Comparison of ENCODE assay signal across 15 cellular contexts in the genomic region with DNA sequence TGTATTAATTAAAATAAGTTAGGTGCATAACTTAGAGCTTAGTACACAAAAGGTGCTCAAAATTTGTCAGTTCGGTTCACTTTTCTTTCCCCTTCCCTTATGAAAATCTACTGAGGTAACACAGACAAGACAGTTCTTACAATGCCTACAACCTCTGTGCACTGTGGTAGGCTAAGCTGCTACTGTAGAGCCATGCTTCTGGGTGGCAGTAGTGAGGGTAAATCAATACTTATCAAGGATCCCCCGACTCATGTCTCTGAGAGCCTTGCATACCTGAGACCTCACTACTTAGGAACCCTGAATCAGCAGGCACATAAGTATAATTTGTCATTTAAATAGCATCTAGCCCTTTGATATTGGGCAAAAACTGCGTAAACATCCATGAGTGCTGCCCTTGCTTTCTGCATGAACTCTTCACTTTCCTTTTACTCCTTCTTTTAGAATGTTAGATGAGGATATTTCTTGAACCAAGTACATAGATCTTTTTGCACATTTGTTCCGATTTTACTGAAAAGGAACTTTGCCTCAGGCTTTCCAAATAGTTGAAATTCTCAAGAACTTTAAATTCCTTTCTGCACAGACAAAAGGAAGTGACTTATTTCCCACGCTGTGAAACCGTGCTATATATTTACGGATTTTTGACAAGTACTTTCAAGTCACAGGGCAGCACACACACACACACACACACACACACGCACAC.
DNase-seq lines count a peak whose midpoint lies in the region; ATAC-seq and TF ChIP-seq lines count a peak whose summit lies in the region.
"Had no signal": no experiment of that assay in that cellular context is flagged by ENCODE, and none has a peak within 500 bp of the region (broad histone marks: within the 10 kb centered on the region; RNA-seq: fewer than 3 reads in every experiment).

No MANE protein-coding gene starts in this region.

- H4K12ac ChIP-seq in trophoblast cell (ENCODE audit: low read depth, low read length): no peak overlapping the region

- no peak overlapping the region for H3K9ac ChIP-seq in trophoblast cell (ENCODE audit: low read length)

- CTCF ChIA-PET in CD4-positive, alpha-beta memory T cell (lab: Charles Lee; ENCODE audit: partially characterized antibody): interaction anchor here (0.8 kb wide), 1 partner anchor 19 kb away, joined by 3 read pairs; no protein-coding TSS in a partner anchor

- peak overlapping the region; percentile 26 for H3K27ac ChIP-seq in trophoblast cell (ENCODE audit: low read depth, low read length)
- H3K27ac ChIP-seq in CD4-positive, alpha-beta memory T cell (ENCODE audit: low read depth, low read length): no peak overlapping the region
- H3K27ac ChIP-seq: C4-2B, VCaP had no signal

- H3K36me3 ChIP-seq in trophoblast cell (ENCODE audit: control insufficient read depth in 1 of 2, insufficient read depth in 2 of 2, low read length in 2 of 2): no peaks in the 10 kb centered on the region
- H3K36me3 ChIP-seq in CD4-positive, alpha-beta memory T cell (ENCODE audit: insufficient read depth, low read length): no peaks in the 10 kb centered on the region

- H4K91ac ChIP-seq in trophoblast cell (ENCODE audit: low read depth, low read length): no peak overlapping the region

- H2BK120ac ChIP-seq in trophoblast cell (ENCODE audit: insufficient read depth, low read length, poor library complexity): peak overlapping the region; percentile 51

- H4K8ac ChIP-seq in trophoblast cell (ENCODE audit: low read depth, low read length): peak overlapping the region; percentile 60

- peaks cover 9 to 27% (median 13%) of the 10 kb centered on the region in 4 donors for H3K4me1 Mint-ChIP-seq in CD4-positive, alpha-beta memory T cell

- H3K4me3 ChIP-seq in fibroblast of mammary gland (ENCODE audit: control insufficient read depth, low read depth, low read length): no peak overlapping the region
- no peak overlapping the region for H3K4me3 ChIP-seq in trophoblast cell (ENCODE audit: low read depth, low read length)
- H3K4me3 ChIP-seq in CD4-positive, alpha-beta memory T cell (ENCODE audit: low read length in 2 of 2): no peak overlapping the region

- H3K4me1 ChIP-seq in trophoblast cell (ENCODE audit: control insufficient read depth in 1 of 2, insufficient read depth in 2 of 2, low read length in 2 of 2): peaks cover 2 to 5% of the 10 kb centered on the region in 2 experiments
- H3K4me1 ChIP-seq in CD4-positive, alpha-beta memory T cell (ENCODE audit: insufficient read depth, low read length): peaks cover 4% of the 10 kb centered on the region

- no peak overlapping the region for H3K4ac ChIP-seq in trophoblast cell (ENCODE audit: low read depth, low read length)

- WGBS in trophoblast cell (ENCODE audit: extremely low coverage, insufficient coverage, insufficient read length): 100% methylated on average over 1 of the region's 8 CpGs

- POLR2A ChIA-PET in CD4-positive, alpha-beta memory T cell (lab: Charles Lee; ENCODE audit: partially characterized antibody): no interaction called here

- peak overlapping the region; percentile 87 for H2BK12ac ChIP-seq in trophoblast cell (ENCODE audit: low read length)

- H3K4me3 Mint-ChIP-seq in CD4-positive, alpha-beta memory T cell: no peak overlapping the region

- H3K27ac Mint-ChIP-seq in CD4-positive, alpha-beta memory T cell: no peak overlapping the region
- H3K27ac Mint-ChIP-seq: progenitor cell of endocrine pancreas had no signal

- H3K79me2 ChIP-seq in trophoblast cell (ENCODE audit: control insufficient read depth, insufficient read depth, low read length, poor library complexity): no peaks in the 10 kb centered on the region

- ATAC-seq in left lobe of liver (no peak), HG02884 (IDR thresholded peaks at IDR 0.05; ENCODE audit: unreplicated experiment) (no peak)

- H3K27me3 ChIP-seq in trophoblast cell (ENCODE audit: insufficient read depth, low read length): no peaks in the 10 kb centered on the region
- H3K27me3 ChIP-seq in CD4-positive, alpha-beta memory T cell (ENCODE audit: insufficient read depth, low read length): no peaks in the 10 kb centered on the region

- no peak overlapping the region for H2AFZ ChIP-seq in trophoblast cell (ENCODE audit: insufficient read depth, low read length, poor library complexity)

- no peaks in the 10 kb centered on the region for H3K36me3 Mint-ChIP-seq in CD4-positive, alpha-beta memory T cell

- peak overlapping the region; percentile 65 for H3K18ac ChIP-seq in trophoblast cell (ENCODE audit: low read length)

- peaks cover 0 to 3% (median 0%) of the 10 kb centered on the region in 8 donors for H3K9me3 Mint-ChIP-seq in CD4-positive, alpha-beta memory T cell

- H2AK5ac ChIP-seq in trophoblast cell (ENCODE audit: low read length): no peak overlapping the region

- H3K23ac ChIP-seq in trophoblast cell (ENCODE audit: low read length): no peak overlapping the region

- no peak overlapping the region for H2BK5ac ChIP-seq in trophoblast cell (ENCODE audit: low read depth, low read length, poor library complexity)

- peak overlapping the region; percentile 36 for H3K4me2 ChIP-seq in trophoblast cell (ENCODE audit: low read length)

- intact Hi-C loops in CD4-positive, alpha-beta memory T cell (cut with micrococcal nuclease): no loop called here

- in situ Hi-C loops in SK-MEL-5 (cut with HindIII; ENCODE audit: low pct_unique_long_range_greater_than_20kb, low sequenced_read_pairs): no loop called here

- H3K14ac ChIP-seq in trophoblast cell (ENCODE audit: low read length): no peak overlapping the region

- peaks cover 2 to 3% of the 10 kb centered on the region in 2 donors for H3K27me3 Mint-ChIP-seq in CD4-positive, alpha-beta memory T cell
- H3K27me3 Mint-ChIP-seq: progenitor cell of endocrine pancreas had no signal

- peaks cover 2% of the 10 kb centered on the region for H3K79me1 ChIP-seq in trophoblast cell (ENCODE audit: low read length)

- TF ChIP-seq CTCF in fibroblast of mammary gland (conservative IDR thresholded peaks at IDR 0.05; ENCODE audit: control insufficient read depth, insufficient read depth, low read depth, low read length): no peak

- H3K9me3 ChIP-seq in trophoblast cell (ENCODE audit: insufficient read depth, low read depth, low read length): no peaks in the 10 kb centered on the region
- no peaks in the 10 kb centered on the region for H3K9me3 ChIP-seq in CD4-positive, alpha-beta memory T cell (ENCODE audit: control insufficient read depth in 1 of 2, low read length in 2 of 2)

- DNase-seq in ELR (ENCODE audit: low read depth) (peak; percentile 91), SK-MEL-5 (ENCODE audit: low read depth, low spot score) (peak; percentile 51), fibroblast of mammary gland (ENCODE audit: low read depth) (peak; percentile 33), trophoblast cell (peak; percentile 13 to 66), hepatic stellate cell (ENCODE audit: low spot score) (no peak), left lobe of liver (ENCODE audit: low spot score) (no peak)
- DNase-seq in CD4-positive, alpha-beta memory T cell: no peak
- DNase-seq: activated naive CD4-positive, alpha-beta T cell treated with Interleukin-2 at 50 U/mL for 16 hours; caudate nucleus; NCI-H2107; stimulated activated CD4-positive, alpha-beta T cell treated with anti-CD3 and anti-CD28 coated beads, Interleukin-2, amount 100 ng/mL, for 48 hours had no signal

Comparison
In these comparisons a context has a peak if more than half of its experiments do, and no peak if none do; other contexts are left out.
1. DNase-seq: peak in ELR (single experiment), SK-MEL-5 (single experiment), fibroblast of mammary gland (single experiment) and trophoblast cell (2 of 2); none in hepatic stellate cell (single experiment), left lobe of liver (single experiment) and CD4-positive, alpha-beta memory T cell (0 of 5).